ENCODE assay signal across 11 cellular contexts in the genomic region with DNA sequence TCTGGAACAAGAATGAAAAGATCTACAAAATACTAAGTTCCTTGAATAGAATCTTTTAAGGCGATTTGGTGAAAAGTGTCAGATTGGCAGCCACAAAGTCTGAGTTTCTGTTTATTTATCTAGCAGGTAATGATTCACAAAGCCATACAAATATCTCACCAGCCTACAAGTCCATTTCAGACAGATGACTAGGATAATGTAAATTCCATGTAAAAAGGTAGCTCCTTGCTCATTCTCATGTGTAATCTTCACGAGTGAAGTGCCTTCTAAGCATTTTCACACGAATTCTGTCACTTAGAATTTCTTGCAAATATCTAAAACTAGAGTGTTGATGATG.
DNase-seq lines count a peak whose midpoint lies in the region; ATAC-seq, FAIRE-seq and TF ChIP-seq lines count a peak whose summit lies in the region.
"Had no signal": no experiment of that assay in that cellular context is flagged by ENCODE, and none has a peak within 500 bp of the region (broad histone marks: within the 10 kb centered on the region; RNA-seq: fewer than 3 reads in every experiment).

No MANE protein-coding gene starts in this region.

- no peaks in the 10 kb centered on the region for H3K4me1 Mint-ChIP-seq in activated CD8-positive, alpha-beta memory T cell treated with anti-CD3 and anti-CD28 coated beads, Interleukin-2, amount 10 ng/mL, durations not matched to agents 7 days and 5 days
- peaks cover 12% of the 10 kb centered on the region for H3K4me1 Mint-ChIP-seq in endothelial cell (ENCODE audit: unreplicated experiment)

- intact Hi-C loops in right lobe of liver (cut with DNase I): no loop called here
- intact Hi-C loops in stomach (cut with DNase I; ENCODE audit: low total_unique reads): no loop called here

- peaks cover 0 to 12% (median 7%) of the 10 kb centered on the region in 4 donors for H3K4me1 ChIP-seq in right lobe of liver
- H3K4me1 ChIP-seq in stomach: peaks cover 0 to 26% (median 11%) of the 10 kb centered on the region in 4 donors

- no peaks in the 10 kb centered on the region for H3K36me3 Mint-ChIP-seq in activated CD8-positive, alpha-beta memory T cell treated with anti-CD3 and anti-CD28 coated beads, Interleukin-2, amount 10 ng/mL, durations not matched to agents 7 days and 5 days
- no peaks in the 10 kb centered on the region for H3K36me3 Mint-ChIP-seq in endothelial cell (ENCODE audit: low read depth, unreplicated experiment)

- no peak for TF ChIP-seq CTCF in bronchial epithelial cell (IDR thresholded peaks at IDR 0.05; ENCODE audit: insufficient read depth, low read length, severe bottlenecking)
- no peak for TF ChIP-seq CTCF in right lobe of liver (IDR thresholded peaks at IDR 0.05)
- TF ChIP-seq CTCF in stomach (IDR thresholded peaks at IDR 0.05): no peak
- no peak for TF ChIP-seq CTCF in endothelial cell (IDR thresholded peaks at IDR 0.05; ENCODE audit: unreplicated experiment)

- peaks cover 1% of the 10 kb centered on the region for H3K36me3 ChIP-seq in bronchial epithelial cell (ENCODE audit: control insufficient read depth, insufficient read depth, low read length)
- no peaks in the 10 kb centered on the region for H3K36me3 ChIP-seq in right lobe of liver
- no peaks in the 10 kb centered on the region for H3K36me3 ChIP-seq in stomach

- no peaks in the 10 kb centered on the region for H3K9me3 Mint-ChIP-seq in activated CD8-positive, alpha-beta memory T cell treated with anti-CD3 and anti-CD28 coated beads, Interleukin-2, amount 10 ng/mL, durations not matched to agents 7 days and 5 days (ENCODE audit: low read depth)
- H3K9me3 Mint-ChIP-seq in endothelial cell (ENCODE audit: unreplicated experiment): no peaks in the 10 kb centered on the region
- H3K9me3 Mint-ChIP-seq: effector memory CD8-positive, alpha-beta T cell had no signal

- CTCF ChIA-PET in activated CD8-positive, alpha-beta memory T cell treated with anti-CD3 and anti-CD28 coated beads, Interleukin-2, amount 10 ng/mL, durations not matched to agents 7 days and 5 days (lab: Charles Lee): no interaction called here

- ATAC-seq in right lobe of liver: peak; percentile 68 to 77 (median 74)
- ATAC-seq in activated CD8-positive, alpha-beta memory T cell treated with anti-CD3 and anti-CD28 coated beads, Interleukin-2, amount 10 ng/mL, durations not matched to agents 7 days and 5 days: no peak
- ATAC-seq in HG03521 (IDR thresholded peaks at IDR 0.05; ENCODE audit: unreplicated experiment): no peak
- ATAC-seq: effector memory CD8-positive, alpha-beta T cell had no signal

- peaks cover 7% of the 10 kb centered on the region for H3K27me3 Mint-ChIP-seq in activated CD8-positive, alpha-beta memory T cell treated with anti-CD3 and anti-CD28 coated beads, Interleukin-2, amount 10 ng/mL, durations not matched to agents 7 days and 5 days
- no peaks in the 10 kb centered on the region for H3K27me3 Mint-ChIP-seq in endothelial cell (ENCODE audit: unreplicated experiment)

- 13% methylated on average over 3 of the region's 3 CpGs for WGBS in right lobe of liver (ENCODE audit: insufficient coverage, low coverage, low lambda C conversion rate, missing lambda C conversion rate)
- WGBS in stomach, 5 donors: 18 to 45% (median 27%) methylated on average over 3 of the region's 3 CpGs

- no peak overlapping the region for H3K27ac Mint-ChIP-seq in activated CD8-positive, alpha-beta memory T cell treated with anti-CD3 and anti-CD28 coated beads, Interleukin-2, amount 10 ng/mL, durations not matched to agents 7 days and 5 days
- no peak overlapping the region for H3K27ac Mint-ChIP-seq in endothelial cell (ENCODE audit: unreplicated experiment)
- H3K27ac Mint-ChIP-seq: effector memory CD8-positive, alpha-beta T cell had no signal

- DNase-seq in M059J (ENCODE audit: low read depth) (peak; percentile 70), bronchial epithelial cell (ENCODE audit: low read depth) (peak; percentile 95), right lobe of liver (no peak), stomach (no peak), NCI-H526 (lab: John Stamatoyannopoulos, UW) (no peak), endothelial cell (ENCODE audit: low spot score) (no peak)
- DNase-seq in activated CD8-positive, alpha-beta memory T cell treated with anti-CD3 and anti-CD28 coated beads, Interleukin-2, amount 10 ng/mL, durations not matched to agents 7 days and 5 days: no peak
- DNase-seq: activated CD4-positive, alpha-beta T cell treated with anti-CD3 and anti-CD28 coated beads, Interleukin-2, amount 50 U/mL, for 1 hour; effector memory CD8-positive, alpha-beta T cell; NCI-H510A treated with DMSO at 0.1 percent for 48 hours had no signal

- no peak for TF ChIP-seq POLR2A in right lobe of liver (IDR thresholded peaks at IDR 0.05)
- no peak for TF ChIP-seq POLR2A in stomach (IDR thresholded peaks at IDR 0.05)

- H3K27me3 ChIP-seq in bronchial epithelial cell (ENCODE audit: control insufficient read depth, insufficient read depth, low read length) (no peaks in the 10 kb centered on the region), right lobe of liver (no peaks in the 10 kb centered on the region), stomach (no peaks in the 10 kb centered on the region)

- no peak overlapping the region for H3K4me3 Mint-ChIP-seq in activated CD8-positive, alpha-beta memory T cell treated with anti-CD3 and anti-CD28 coated beads, Interleukin-2, amount 10 ng/mL, durations not matched to agents 7 days and 5 days
- H3K4me3 Mint-ChIP-seq in endothelial cell (ENCODE audit: unreplicated experiment): no peak overlapping the region
- H3K4me3 Mint-ChIP-seq: effector memory CD8-positive, alpha-beta T cell had no signal

- H3K4me3 ChIP-seq in bronchial epithelial cell (ENCODE audit: low read depth, low read length): peak overlapping the region; percentile 30
- peak overlapping the region; percentile 23 to 58 (median 48) for H3K4me3 ChIP-seq in right lobe of liver
- H3K4me3 ChIP-seq in stomach: peak overlapping the region; percentile 36 to 47 (median 41)

- no peak for TF ChIP-seq EP300 in stomach (IDR thresholded peaks at IDR 0.05)

- H3K9me3 ChIP-seq in right lobe of liver (no peaks in the 10 kb centered on the region), stomach (no peaks in the 10 kb centered on the region)

- no peak for FAIRE-seq in bronchial epithelial cell (lab: Jason Lieb, UNC)

- H3K27ac ChIP-seq in right lobe of liver (peak overlapping the region; percentile 81 to 95 (median 87)), stomach (peak overlapping the region in 4 of 5 donors; percentile 75 to 85 (median 80))

Comparison
In these comparisons a context has a peak if more than half of its experiments do, and no peak if none do; other contexts are left out.
1. DNase-seq: peak in M059J (single experiment) and bronchial epithelial cell (single experiment); none in right lobe of liver (0 of 3), stomach (single experiment), activated CD8-positive, alpha-beta memory T cell treated with anti-CD3 and anti-CD28 coated beads, Interleukin-2, amount 10 ng/mL, durations not matched to agents 7 days and 5 days (single experiment), NCI-H526 (0 of 2) and endothelial cell (single experiment).
2. ATAC-seq: peak in right lobe of liver (4 of 4); none in activated CD8-positive, alpha-beta memory T cell treated with anti-CD3 and anti-CD28 coated beads, Interleukin-2, amount 10 ng/mL, durations not matched to agents 7 days and 5 days (single experiment) and HG03521 (single experiment).
3. Peak in every context shown above with its lines, with median percentiles within 50 percentile points of each other: H3K4me3 ChIP-seq.